22 cellular contexts compared by ENCODE assay signal in the genomic region with DNA sequence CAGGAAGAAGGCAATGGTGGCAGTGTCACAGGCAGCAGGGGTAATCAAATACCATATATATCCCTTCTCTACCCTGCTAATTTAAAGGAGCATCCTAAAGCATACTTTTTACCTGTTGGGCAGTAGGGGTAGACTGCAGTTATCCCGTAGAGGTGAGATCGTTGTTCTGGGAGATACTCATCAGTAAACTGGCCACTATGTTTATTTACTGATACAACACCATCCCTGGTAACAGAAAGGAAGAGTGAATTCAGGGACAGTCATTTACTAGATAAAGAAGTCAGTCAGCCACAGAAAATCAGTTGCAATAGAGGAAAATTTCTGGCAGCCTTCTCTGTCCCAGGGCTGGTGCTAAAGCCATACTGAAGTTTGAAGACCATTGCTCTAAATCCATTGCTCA.
"Had no signal": no experiment of that assay in that cellular context is flagged by ENCODE, and none has a peak within 500 bp of the region (broad histone marks: within the 10 kb centered on the region; RNA-seq: fewer than 3 reads in every experiment).

No MANE protein-coding gene starts in this region.

- H3K27ac ChIP-seq: esophagus squamous epithelium, lower lobe of right lung, pancreas, right lobe of liver had no signal

- ATAC-seq: heart right ventricle; left colon; left ventricle myocardium superior; lower lobe of right lung; natural killer cell; pancreas; stimulated activated naive CD8-positive, alpha-beta T cell treated with anti-CD3 and anti-CD28 coated beads, Interleukin-15, amount 100 ng/mL, for 72 hours had no signal

- H3K4me3 ChIP-seq: dorsolateral prefrontal cortex, esophagus squamous epithelium, heart right ventricle, lower lobe of right lung, pancreas, right lobe of liver, thyroid gland had no signal

- H3K27me3 ChIP-seq: dorsolateral prefrontal cortex, esophagus squamous epithelium, heart right ventricle, pancreas, right lobe of liver, thyroid gland had no signal

- H3K9me3 Mint-ChIP-seq: natural killer cell; stimulated activated naive CD8-positive, alpha-beta T cell treated with anti-CD3 and anti-CD28 coated beads, Interleukin-15, amount 100 ng/mL, for 72 hours had no signal

- DNase-seq: dorsolateral prefrontal cortex; effector CD4-positive, alpha-beta T cell; erythroblast; esophagus squamous epithelium; foreskin melanocyte; glutamatergic neuron; heart right ventricle; hippocampal formation; left colon; left ventricle myocardium superior; lower lobe of right lung; natural killer cell; occipital lobe; pancreas; retina; right lobe of liver; small intestine; stimulated activated CD4-positive, alpha-beta T cell treated with anti-CD3 and anti-CD28 coated beads, Interleukin-15, amount 100 ng/mL, for 24 hours; stimulated activated CD4-positive, alpha-beta T cell treated with anti-CD3 and anti-CD28 coated beads, Interleukin-2, amount 100 ng/mL, for 48 hours; stimulated activated naive CD4-positive, alpha-beta T cell; stimulated activated naive CD8-positive, alpha-beta T cell treated with anti-CD3 and anti-CD28 coated beads, Interleukin-15, amount 100 ng/mL, for 72 hours had no signal

- H3K27me3 Mint-ChIP-seq: stimulated activated naive CD8-positive, alpha-beta T cell treated with anti-CD3 and anti-CD28 coated beads, Interleukin-15, amount 100 ng/mL, for 72 hours had no signal

- H3K27ac Mint-ChIP-seq: natural killer cell; stimulated activated naive CD8-positive, alpha-beta T cell treated with anti-CD3 and anti-CD28 coated beads, Interleukin-15, amount 100 ng/mL, for 72 hours had no signal

- H3K9me3 ChIP-seq: esophagus squamous epithelium, heart right ventricle, lower lobe of right lung, pancreas, right lobe of liver, thyroid gland had no signal

- H3K4me3 Mint-ChIP-seq: natural killer cell; stimulated activated naive CD8-positive, alpha-beta T cell treated with anti-CD3 and anti-CD28 coated beads, Interleukin-15, amount 100 ng/mL, for 72 hours had no signal

- H3K4me1 Mint-ChIP-seq: stimulated activated naive CD8-positive, alpha-beta T cell treated with anti-CD3 and anti-CD28 coated beads, Interleukin-15, amount 100 ng/mL, for 72 hours had no signal
